ENCODE assay signal across 8 cellular contexts in the genomic region with DNA sequence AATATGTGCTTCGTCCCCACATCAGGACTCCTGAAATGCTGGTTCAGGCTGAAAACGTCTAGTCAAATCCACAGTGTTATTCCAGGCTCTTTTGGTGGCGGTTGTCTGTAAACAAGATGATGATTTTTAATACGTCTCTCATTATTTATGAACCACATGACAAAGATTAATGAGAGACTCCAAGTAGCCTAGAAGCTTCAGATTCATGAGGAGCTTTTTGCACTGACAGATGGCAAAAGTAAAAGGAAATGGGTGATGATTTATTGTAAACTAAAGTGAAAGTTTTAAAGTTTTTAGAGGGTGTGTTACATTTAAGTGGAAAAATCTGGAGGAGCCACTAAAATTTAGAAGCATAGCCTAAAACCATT.
DNase-seq lines count a peak whose midpoint lies in the region; ATAC-seq and TF ChIP-seq lines count a peak whose summit lies in the region.

No MANE protein-coding gene starts in this region.

- H3K79me2 ChIP-seq in neural cell (replicated peaks; ENCODE audit: insufficient read depth, low read length) = no peaks in the 10 kb centered on the region

- no peak for TF ChIP-seq CTCF in dorsolateral prefrontal cortex (IDR thresholded peaks at IDR 0.05 in 54 of 56, conservative IDR thresholded peaks at IDR 0.05 in 2 of 56; ENCODE audit: low read depth in 1 of 56, partially characterized antibody in 56 of 56)
- TF ChIP-seq CTCF in neural cell (IDR thresholded peaks at IDR 0.05; ENCODE audit: poor library complexity, severe bottlenecking) = no peak

- ATAC-seq in CD4-positive, CD25-positive, alpha-beta regulatory T cell (ENCODE audit: low read depth in 2 of 2) = peak in 1 of 2 donors; percentile 4
- no peak for ATAC-seq in HG02938 (IDR thresholded peaks at IDR 0.05; ENCODE audit: unreplicated experiment)
- ATAC-seq in GM19397 (IDR thresholded peaks at IDR 0.05; ENCODE audit: unreplicated experiment) = no peak

- no peaks in the 10 kb centered on the region for H3K36me3 ChIP-seq in CD4-positive, CD25-positive, alpha-beta regulatory T cell (ENCODE audit: control insufficient read depth, insufficient read depth, low read length)
- no peaks in the 10 kb centered on the region for H3K36me3 ChIP-seq in neural cell (ENCODE audit: insufficient read depth, low read length)

- peak overlapping the region; percentile 83 for H3K4me3 ChIP-seq in CD4-positive, CD25-positive, alpha-beta regulatory T cell (ENCODE audit: low read depth, low read length)
- peak overlapping the region; percentile 40 for H3K4me3 ChIP-seq in Jurkat, Clone E6-1 (ENCODE audit: low read length)
- peak overlapping the region; percentile 3 to 67 (median 45) for H3K4me3 ChIP-seq in dorsolateral prefrontal cortex
- H3K4me3 ChIP-seq in neural cell (ENCODE audit: low read length) = peak overlapping the region; percentile 51

- intact Hi-C loops in dorsolateral prefrontal cortex (cut with DNase I) = no loop called here

- peak overlapping the region; percentile 71 to 91 (median 84) for H3K4me3 Mint-ChIP-seq in CD4-positive, CD25-positive, alpha-beta regulatory T cell

- peaks cover 5% of the 10 kb centered on the region for H3K36me3 Mint-ChIP-seq in CD4-positive, CD25-positive, alpha-beta regulatory T cell

- H3K9me2 ChIP-seq in neural cell (ENCODE audit: insufficient read depth, low read length) = no peaks in the 10 kb centered on the region

- no peaks in the 10 kb centered on the region for H3F3A ChIP-seq in neural cell (ENCODE audit: insufficient read depth, low read length, poor library complexity, severe bottlenecking)

- H3K27ac ChIP-seq in CD4-positive, CD25-positive, alpha-beta regulatory T cell (ENCODE audit: insufficient read depth, low read length, poor library complexity, severe bottlenecking) = peak overlapping the region; percentile 38
- peak overlapping the region in 39 of 59 donors; percentile 4 to 88 (median 69) for H3K27ac ChIP-seq in dorsolateral prefrontal cortex
- H3K27ac ChIP-seq in neural cell (ENCODE audit: low read length) = peak overlapping the region; percentile 59

- no peak for TF ChIP-seq RAD21 in neural cell (conservative IDR thresholded peaks at IDR 0.05)

- peak overlapping the region; percentile 47 for H3K9ac ChIP-seq in neural cell (ENCODE audit: low read length)

- H3K27me3 Mint-ChIP-seq in CD4-positive, CD25-positive, alpha-beta regulatory T cell = no peaks in the 10 kb centered on the region

- H3K4me1 ChIP-seq in CD4-positive, CD25-positive, alpha-beta regulatory T cell (ENCODE audit: control insufficient read depth, insufficient read depth, low read length, poor library complexity, severe bottlenecking) = peaks cover 33% of the 10 kb centered on the region

- no peaks in the 10 kb centered on the region for H4K20me1 ChIP-seq in neural cell (ENCODE audit: insufficient read depth)

- peak overlapping the region; percentile 46 for H2AFZ ChIP-seq in neural cell (ENCODE audit: low read depth, low read length)

- DNase-seq in CD4-positive, CD25-positive, alpha-beta regulatory T cell = no peak
- no peak for DNase-seq in Jurkat, Clone E6-1 (ENCODE audit: low read depth, low spot score)
- no peak for DNase-seq in dorsolateral prefrontal cortex
- DNase-seq in central memory CD4-positive, alpha-beta T cell = no peak
- no peak for DNase-seq in NCI-H510A (lab: John Stamatoyannopoulos, UW)

- no peaks in the 10 kb centered on the region for H3K27me3 ChIP-seq in CD4-positive, CD25-positive, alpha-beta regulatory T cell (ENCODE audit: control insufficient read depth, insufficient read depth, low read length)
- H3K27me3 ChIP-seq in dorsolateral prefrontal cortex (no peaks in the 10 kb centered on the region), neural cell (ENCODE audit: insufficient read depth, low read depth, low read length) (no peaks in the 10 kb centered on the region)

- H3K27ac Mint-ChIP-seq in CD4-positive, CD25-positive, alpha-beta regulatory T cell = peak overlapping the region; percentile 69 to 94 (median 90)

- no peak for TF ChIP-seq EP300 in neural cell (conservative IDR thresholded peaks at IDR 0.05; ENCODE audit: poor library complexity, severe bottlenecking)

- no peaks in the 10 kb centered on the region for H3K9me3 Mint-ChIP-seq in CD4-positive, CD25-positive, alpha-beta regulatory T cell

- H3K4me1 Mint-ChIP-seq in CD4-positive, CD25-positive, alpha-beta regulatory T cell = peaks cover 26 to 72% (median 58%) of the 10 kb centered on the region in 4 donors

- peak overlapping the region; percentile 56 for H3K4me2 ChIP-seq in neural cell (ENCODE audit: low read length)

- H3K9me3 ChIP-seq in CD4-positive, CD25-positive, alpha-beta regulatory T cell (ENCODE audit: control insufficient read depth in 2 of 2, low read length in 2 of 2) = no peaks in the 10 kb centered on the region
- no peaks in the 10 kb centered on the region for H3K9me3 ChIP-seq in neural cell (ENCODE audit: low read length)

TF ChIP-seq in neural cell, 6 proteins besides CTCF, POLR2A, EP300 and RAD21:
- TF ChIP-seq POLR2AphosphoS5 (IDR thresholded peaks at IDR 0.05) (no peak), EZH2 (IDR thresholded peaks at IDR 0.05; ENCODE audit: borderline replicate concordance, insufficient read depth, low read length, poor library complexity, severe bottlenecking) (no peak), SMC3 (conservative IDR thresholded peaks at IDR 0.05; ENCODE audit: poor library complexity) (no peak), TAF1 (IDR thresholded peaks at IDR 0.05; ENCODE audit: low read depth) (no peak), MXI1 (conservative IDR thresholded peaks at IDR 0.05; ENCODE audit: poor library complexity, severe bottlenecking) (no peak), REST (IDR thresholded peaks at IDR 0.05; ENCODE audit: borderline replicate concordance) (no peak)
